1 cellular context compared by ENCODE assay signal in genomic region chr17:81257533-81257932, GRCh38.
TF ChIP-seq lines count a peak whose summit lies in the region.

No MANE protein-coding gene starts in this region.

TF ChIP-seq in GM23338, 12 proteins besides CTCF, POLR2A, EP300 and RAD21:
- TF ChIP-seq ZNF114 (CRISPR knock-in tag; IDR thresholded peaks at IDR 0.05) (no peak), EZH2phosphoT487 (IDR thresholded peaks at IDR 0.05; ENCODE audit: unreplicated experiment) (no peak), JUNB (IDR thresholded peaks at IDR 0.05; ENCODE audit: unreplicated experiment) (no peak), STAT1 (IDR thresholded peaks at IDR 0.05; ENCODE audit: unreplicated experiment) (no peak)
